Comparison of ENCODE assay signal across 9 cellular contexts in the genomic region with DNA sequence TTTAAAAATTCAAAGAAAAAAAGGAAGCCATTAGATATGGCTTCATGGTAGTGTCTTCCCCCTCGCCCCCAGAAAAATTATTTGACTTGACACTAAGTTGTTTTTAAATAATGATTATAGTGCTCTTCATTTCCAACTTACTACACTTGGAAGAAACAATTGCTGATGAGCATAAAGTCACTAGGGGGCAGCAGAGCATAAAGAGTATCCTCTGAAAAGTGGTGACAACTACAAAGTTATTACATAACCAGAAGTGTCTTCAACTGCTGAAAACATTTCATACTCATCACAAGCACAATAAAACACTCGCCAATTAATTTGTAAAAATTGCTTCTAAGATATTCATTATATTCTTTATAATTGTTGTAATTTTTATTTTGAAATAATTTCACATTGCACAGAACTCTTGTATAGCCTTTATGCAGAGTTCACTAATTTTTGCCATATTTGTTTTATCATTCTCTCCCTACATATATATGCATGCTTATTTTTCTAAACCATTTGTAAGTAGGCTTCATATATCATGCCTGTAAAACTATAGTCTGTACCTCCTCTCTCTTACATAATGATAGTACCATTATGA. TPM values are rescaled to one million over a fixed set of nuclear protein-coding genes. Genes with fewer than 3 reads are reported as not detected.
DNase-seq lines count a peak whose midpoint lies in the region; ATAC-seq lines count a peak whose summit lies in the region.
"Had no signal": no experiment of that assay in that cellular context is flagged by ENCODE, and none has a peak within 500 bp of the region (broad histone marks: within the 10 kb centered on the region; RNA-seq: fewer than 3 reads in every experiment).

No MANE protein-coding gene starts in this region.

- peaks cover 2% of the 10 kb centered on the region for H3K36me3 Mint-ChIP-seq in central memory CD8-positive, alpha-beta T cell (ENCODE audit: insufficient read depth)
- H3K36me3 Mint-ChIP-seq: activated naive CD4-positive, alpha-beta T cell treated with anti-CD3 and anti-CD28 coated beads, Interleukin-2, amount 50 U/mL, for 72 hours had no signal

- no peaks in the 10 kb centered on the region for H3K27me3 Mint-ChIP-seq in central memory CD8-positive, alpha-beta T cell

- peak; percentile 40 for ATAC-seq in central memory CD8-positive, alpha-beta T cell (replicated peaks; ENCODE audit: extremely low read depth, poor library complexity, severe bottlenecking)
- peak; percentile 75 for ATAC-seq in left colon

- no peaks in the 10 kb centered on the region for H3K9me3 Mint-ChIP-seq in central memory CD8-positive, alpha-beta T cell
- H3K9me3 Mint-ChIP-seq: activated naive CD4-positive, alpha-beta T cell treated with anti-CD3 and anti-CD28 coated beads, Interleukin-2, amount 50 U/mL, for 72 hours had no signal

- peak overlapping the region; percentile 17 for H3K27ac Mint-ChIP-seq in central memory CD8-positive, alpha-beta T cell (ENCODE audit: low read depth)
- H3K27ac Mint-ChIP-seq: activated naive CD4-positive, alpha-beta T cell treated with anti-CD3 and anti-CD28 coated beads, Interleukin-2, amount 50 U/mL, for 72 hours had no signal

- H3K36me3 ChIP-seq in H7 (replicated peaks; ENCODE audit: control insufficient read depth, insufficient read depth, low read length): no peaks in the 10 kb centered on the region

- intact Hi-C loops in left colon (cut with DNase I, micrococcal nuclease): loop anchor here (2.0 to 10.0 kb wide), 2 partner anchors 90 to 94 kb away; no protein-coding TSS in a partner anchor
- intact Hi-C loops in posterior vena cava (cut with DNase I): no loop called here

- DNase-seq in DMS53 treated with DMSO at 0.1 percent for 48 hours (lab: John Stamatoyannopoulos, UW; ENCODE audit: unreplicated experiment): peak; percentile 68
- DNase-seq in H7: peak; percentile 53
- peak; percentile 11 to 60 for DNase-seq in NCI-H1930 (lab: John Stamatoyannopoulos, UW)
- DNase-seq in T-helper 9 cell: peak; percentile 31
- peak; percentile 25 to 47 for DNase-seq in central memory CD8-positive, alpha-beta T cell (ENCODE audit: low spot score in 2 of 2)
- peak in 1 of 2 donors; percentile 55 for DNase-seq in left colon
- peak; percentile 24 to 43 for DNase-seq in stimulated activated CD4-positive, alpha-beta T cell treated with anti-CD3 and anti-CD28 coated beads, Interleukin-4, amount 100 ng/mL, for 48 hours (ENCODE audit: low read depth in 2 of 2)
- no peak for DNase-seq in posterior vena cava (ENCODE audit: low spot score)

- H3K4me3 Mint-ChIP-seq in central memory CD8-positive, alpha-beta T cell: no peak overlapping the region

- no peaks in the 10 kb centered on the region for H3K27me3 ChIP-seq in H7 (ENCODE audit: control insufficient read depth, insufficient read depth, low read length)

- H3K4me3 ChIP-seq in H7 (ENCODE audit: insufficient read depth, low read depth, low read length): no peak overlapping the region

- peaks cover 4% of the 10 kb centered on the region for H3K4me1 Mint-ChIP-seq in central memory CD8-positive, alpha-beta T cell

RNA-seq across cellular contexts. Expression of a gene that starts 54.9 kb away (rescaled TPM):
- 20.5 and 25.3 TPM in 2 replicates for total RNA-seq in H7 (2014; rRNA removed; shearing (Covaris generic))
- 10 to 100 TPM; 23.9 to 37.6 TPM for total RNA-seq in left colon
- total RNA-seq in posterior vena cava: 10 to 100 TPM; 48.2 to 65.4 TPM

Comparison
In these comparisons a context has a peak if more than half of its experiments do, and no peak if none do; other contexts are left out.
1. intact Hi-C loops: an anchor here in left colon (2.0 to 10.0 kb wide); none called in posterior vena cava.